Comparison of ENCODE assay signal across 26 cellular contexts in genomic region chr17:46809110-46809571, GRCh38. TPM values are rescaled to one million over a fixed set of nuclear protein-coding genes. Genes with fewer than 3 reads are reported as not detected.
DNase-seq lines count a peak whose midpoint lies in the region; ATAC-seq, FAIRE-seq and TF ChIP-seq lines count a peak whose summit lies in the region.
"Had no signal": no experiment of that assay in that cellular context is flagged by ENCODE, and none has a peak within 500 bp of the region (broad histone marks: within the 10 kb centered on the region; RNA-seq: fewer than 3 reads in every experiment).

No MANE protein-coding gene starts in this region.

- peaks cover 10% of the 10 kb centered on the region for H3K27me3 Mint-ChIP-seq in activated CD8-positive, alpha-beta T cell treated with anti-CD3 and anti-CD28 coated beads, Interleukin-2, amount 10 ng/mL, durations not matched to agents 7 days and 5 days (ENCODE audit: low read depth)
- H3K27me3 Mint-ChIP-seq in activated CD4-positive, alpha-beta T cell treated with anti-CD3 and anti-CD28 coated beads, Interleukin-2, amount 10 ng/mL, durations not matched to agents 7 days and 5 days: peaks cover 19% of the 10 kb centered on the region

- no peaks in the 10 kb centered on the region for H3K4me1 Mint-ChIP-seq in activated CD8-positive, alpha-beta T cell treated with anti-CD3 and anti-CD28 coated beads, Interleukin-2, amount 10 ng/mL, durations not matched to agents 7 days and 5 days (ENCODE audit: low read depth)
- H3K4me1 Mint-ChIP-seq in activated CD4-positive, alpha-beta T cell treated with anti-CD3 and anti-CD28 coated beads, Interleukin-2, amount 10 ng/mL, durations not matched to agents 7 days and 5 days: no peaks in the 10 kb centered on the region
- H3K4me1 Mint-ChIP-seq: activated naive CD4-positive, alpha-beta T cell treated with anti-CD3 and anti-CD28 coated beads, Interleukin-2, amount 10 ng/mL, durations not matched to agents 7 days and 5 days; immature natural killer cell; neural crest cell had no signal

- DNase-seq in DMS 273 treated with DMSO at 0.1 percent for 48 hours (lab: John Stamatoyannopoulos, UW) (peak; percentile 27), Karpas-422 (peak; percentile 61), K562 (ENCODE audit: extremely low read depth in 1 of 4, low spot score in 3 of 4) (peak; percentile 90 to 95 (median 90)), mucosa of descending colon (no peak), glomerular visceral epithelial cell (ENCODE audit: extremely low spot score) (no peak)
- no peak for DNase-seq in activated CD8-positive, alpha-beta T cell treated with anti-CD3 and anti-CD28 coated beads, Interleukin-2, amount 10 ng/mL, durations not matched to agents 7 days and 5 days
- no peak for DNase-seq in activated CD4-positive, alpha-beta T cell treated with anti-CD3 and anti-CD28 coated beads, Interleukin-2, amount 10 ng/mL, durations not matched to agents 7 days and 5 days
- DNase-seq: activated CD4-positive, alpha-beta T cell treated with anti-CD3 and anti-CD28 coated beads for 1 hour; activated naive CD4-positive, alpha-beta T cell treated with anti-CD3 and anti-CD28 coated beads, Interleukin-2, amount 10 ng/mL, durations not matched to agents 7 days and 5 days; activated T-cell treated with anti-CD3 and anti-CD28 coated beads, Interleukin-2, amount 50 U/mL, for 72 hours; heart left ventricle; immature natural killer cell; left ventricle myocardium inferior; NCI-H1048; NCI-H1930; NCI-H345 had no signal

- H3K9me3 ChIP-seq in Karpas-422 (ENCODE audit: low read length) (no peaks in the 10 kb centered on the region), K562 (replicated peaks; ENCODE audit: control insufficient read depth, insufficient read depth, low read depth, low read length) (no peaks in the 10 kb centered on the region), mucosa of descending colon (no peaks in the 10 kb centered on the region)
- H3K9me3 ChIP-seq: heart left ventricle, left ventricle myocardium inferior, suprapubic skin, vagina had no signal

- intact Hi-C loops in K562 (cut with micrococcal nuclease): no loop called here
- intact Hi-C loops in mucosa of descending colon (cut with DNase I, micrococcal nuclease): no loop called here

- TF ChIP-seq RAD21 in K562 (CRISPR knock-in tag; conservative IDR thresholded peaks at IDR 0.05 in 1 of 2, IDR thresholded peaks at IDR 0.05 in 1 of 2): no peak

- H3K9me3 Mint-ChIP-seq in activated CD8-positive, alpha-beta T cell treated with anti-CD3 and anti-CD28 coated beads, Interleukin-2, amount 10 ng/mL, durations not matched to agents 7 days and 5 days (ENCODE audit: insufficient read depth): no peaks in the 10 kb centered on the region
- H3K9me3 Mint-ChIP-seq in activated CD4-positive, alpha-beta T cell treated with anti-CD3 and anti-CD28 coated beads, Interleukin-2, amount 10 ng/mL, durations not matched to agents 7 days and 5 days: peaks cover 2% of the 10 kb centered on the region
- H3K9me3 Mint-ChIP-seq: activated naive CD4-positive, alpha-beta T cell treated with anti-CD3 and anti-CD28 coated beads, Interleukin-2, amount 10 ng/mL, durations not matched to agents 7 days and 5 days; immature natural killer cell had no signal

- POLR2A ChIA-PET in K562 (lab: Yijun Ruan, JAX): interaction anchor here (0.6 to 1.4 kb wide), 5 partner anchors 12 to 64 kb away, joined by 3 to 5 read pairs (median 3); no protein-coding TSS in a partner anchor
- POLR2A ChIA-PET in activated CD8-positive, alpha-beta T cell treated with anti-CD3 and anti-CD28 coated beads, Interleukin-2, amount 10 ng/mL, durations not matched to agents 7 days and 5 days (lab: Charles Lee): no interaction called here
- POLR2A ChIA-PET in activated CD4-positive, alpha-beta T cell treated with anti-CD3 and anti-CD28 coated beads, Interleukin-2, amount 10 ng/mL, durations not matched to agents 7 days and 5 days (lab: Charles Lee): no interaction called here

- H3K9ac ChIP-seq in Karpas-422 (ENCODE audit: low read length) (no peak overlapping the region), K562 (ENCODE audit: insufficient read depth in 1 of 2, low read depth in 2 of 2, low read length in 2 of 2) (peak overlapping the region; percentile 48 to 83)

- 14% methylated on average over 8 of the region's 8 CpGs for WGBS in K562 (ENCODE audit: insufficient coverage, low coverage, missing lambda C conversion rate)

- TF ChIP-seq CTCF in K562 (IDR thresholded peaks at IDR 0.05 in 2 of 3, conservative IDR thresholded peaks at IDR 0.05 in 1 of 3; ENCODE audit: insufficient read depth in 2 of 3, low read depth in 1 of 3, low read length in 3 of 3) (no peak), mucosa of descending colon (IDR thresholded peaks at IDR 0.05) (no peak)

- no peaks in the 10 kb centered on the region for H3K9me2 ChIP-seq in Karpas-422 (replicated peaks; ENCODE audit: insufficient read depth, low read length)

- no TSS peak for BruUV-seq in K562 (replicated peaks; lab: Mats Ljungman, UMichigan)

- in situ Hi-C loops in K562 (cut with MboI): loop anchor here (25.0 kb wide), 1 partner anchor 1222 kb away; no protein-coding TSS in a partner anchor

- TF ChIP-seq POLR2A in K562 (conservative IDR thresholded peaks at IDR 0.05): no peak

- no peak overlapping the region for H2AFZ ChIP-seq in Karpas-422 (ENCODE audit: low read length)
- peak overlapping the region; percentile 82 for H2AFZ ChIP-seq in K562 (ENCODE audit: low read depth, low read length)

- H3K4me1 ChIP-seq in Karpas-422 (ENCODE audit: low read length) (no peaks in the 10 kb centered on the region), K562 (replicated peaks in 1 of 2; ENCODE audit: control insufficient read depth in 2 of 2, insufficient read depth in 2 of 2, low read length in 2 of 2) (peaks cover 25 to 36% of the 10 kb centered on the region in 2 experiments), mucosa of descending colon (ENCODE audit: low read depth) (no peaks in the 10 kb centered on the region)
- H3K4me1 ChIP-seq: heart left ventricle, left ventricle myocardium inferior had no signal

- no peaks in the 10 kb centered on the region for H3K79me2 ChIP-seq in Karpas-422 (ENCODE audit: low read length)
- H3K79me2 ChIP-seq in K562 (ENCODE audit: control insufficient read depth, insufficient read depth, low read length): no peaks in the 10 kb centered on the region

- H3K4me3 Mint-ChIP-seq in activated CD8-positive, alpha-beta T cell treated with anti-CD3 and anti-CD28 coated beads, Interleukin-2, amount 10 ng/mL, durations not matched to agents 7 days and 5 days: no peak overlapping the region
- H3K4me3 Mint-ChIP-seq in activated CD4-positive, alpha-beta T cell treated with anti-CD3 and anti-CD28 coated beads, Interleukin-2, amount 10 ng/mL, durations not matched to agents 7 days and 5 days: no peak overlapping the region
- H3K4me3 Mint-ChIP-seq: activated naive CD4-positive, alpha-beta T cell treated with anti-CD3 and anti-CD28 coated beads, Interleukin-2, amount 10 ng/mL, durations not matched to agents 7 days and 5 days; activated T-cell treated with anti-CD3 and anti-CD28 coated beads, Interleukin-2, amount 50 U/mL, for 72 hours; immature natural killer cell; neural crest cell had no signal

- no peak overlapping the region for H3K4me3 ChIP-seq in Karpas-422 (ENCODE audit: low read length)
- H3K4me3 ChIP-seq in K562: no peak overlapping the region
- no peak overlapping the region for H3K4me3 ChIP-seq in mucosa of descending colon
- H3K4me3 ChIP-seq: heart left ventricle, left ventricle myocardium inferior, suprapubic skin, vagina had no signal

- FAIRE-seq in K562 (lab: Jason Lieb, UNC): peak; percentile 92
- FAIRE-seq: endothelial cell of umbilical vein, G401.6, GM18507 had no signal

- no peaks in the 10 kb centered on the region for H3K36me3 Mint-ChIP-seq in activated CD8-positive, alpha-beta T cell treated with anti-CD3 and anti-CD28 coated beads, Interleukin-2, amount 10 ng/mL, durations not matched to agents 7 days and 5 days (ENCODE audit: low read depth)
- H3K36me3 Mint-ChIP-seq in activated CD4-positive, alpha-beta T cell treated with anti-CD3 and anti-CD28 coated beads, Interleukin-2, amount 10 ng/mL, durations not matched to agents 7 days and 5 days (ENCODE audit: low read depth): no peaks in the 10 kb centered on the region
- H3K36me3 Mint-ChIP-seq: activated naive CD4-positive, alpha-beta T cell treated with anti-CD3 and anti-CD28 coated beads, Interleukin-2, amount 10 ng/mL, durations not matched to agents 7 days and 5 days; immature natural killer cell had no signal

- H3K9me1 ChIP-seq in K562 (ENCODE audit: control insufficient read depth, insufficient read depth, low read length): no peaks in the 10 kb centered on the region

- no peaks in the 10 kb centered on the region for H3K27me3 ChIP-seq in Karpas-422 (ENCODE audit: low read length)
- no peaks in the 10 kb centered on the region for H3K27me3 ChIP-seq in K562 (ENCODE audit: control insufficient read depth in 2 of 2, insufficient read depth in 2 of 2, low read length in 2 of 2)
- H3K27me3 ChIP-seq: suprapubic skin, vagina had no signal

- H3K4me2 ChIP-seq in Karpas-422 (ENCODE audit: low read depth, low read length, poor library complexity, severe bottlenecking): no peak overlapping the region
- peak overlapping the region; percentile 47; the same call in 1 of the 2 replicates for H3K4me2 ChIP-seq in K562 (ENCODE audit: insufficient read depth, low read length)

- TF ChIP-seq EP300 in K562 (IDR thresholded peaks at IDR 0.05; ENCODE audit: low read length): no peak

- H3K36me3 ChIP-seq in Karpas-422 (ENCODE audit: insufficient read depth, low read length) (no peaks in the 10 kb centered on the region), K562 (ENCODE audit: control insufficient read depth, insufficient read depth, low read length) (no peaks in the 10 kb centered on the region), mucosa of descending colon (ENCODE audit: low read depth) (no peaks in the 10 kb centered on the region)
- H3K36me3 ChIP-seq: heart left ventricle, left ventricle myocardium inferior, suprapubic skin, vagina had no signal

- H4K20me1 ChIP-seq in Karpas-422 (ENCODE audit: insufficient read depth, low read depth, low read length) (no peaks in the 10 kb centered on the region; the same call in 1 of the 2 replicates), K562 (replicated peaks; ENCODE audit: control insufficient read depth, insufficient read depth, low read length) (no peaks in the 10 kb centered on the region)

- CTCF ChIA-PET in K562 (lab: Yijun Ruan, JAX; ENCODE audit: low intra/inter-chr PET ratio): interaction anchor here (0.6 kb wide), 1 partner anchor 703 kb away, joined by 3 read pairs; no protein-coding TSS in a partner anchor
- CTCF ChIA-PET in activated CD8-positive, alpha-beta T cell treated with anti-CD3 and anti-CD28 coated beads, Interleukin-2, amount 10 ng/mL, durations not matched to agents 7 days and 5 days (lab: Charles Lee): no interaction called here
- CTCF ChIA-PET in activated CD4-positive, alpha-beta T cell treated with anti-CD3 and anti-CD28 coated beads, Interleukin-2, amount 10 ng/mL, durations not matched to agents 7 days and 5 days (lab: Charles Lee): no interaction called here

- H3K27ac Mint-ChIP-seq in activated CD8-positive, alpha-beta T cell treated with anti-CD3 and anti-CD28 coated beads, Interleukin-2, amount 10 ng/mL, durations not matched to agents 7 days and 5 days: no peak overlapping the region
- no peak overlapping the region for H3K27ac Mint-ChIP-seq in activated CD4-positive, alpha-beta T cell treated with anti-CD3 and anti-CD28 coated beads, Interleukin-2, amount 10 ng/mL, durations not matched to agents 7 days and 5 days
- H3K27ac Mint-ChIP-seq: activated naive CD4-positive, alpha-beta T cell treated with anti-CD3 and anti-CD28 coated beads, Interleukin-2, amount 10 ng/mL, durations not matched to agents 7 days and 5 days; activated T-cell treated with anti-CD3 and anti-CD28 coated beads, Interleukin-2, amount 50 U/mL, for 72 hours; immature natural killer cell; progenitor cell of endocrine pancreas had no signal

- ATAC-seq in K562: peak; percentile 94
- ATAC-seq in mucosa of descending colon: peak; percentile 20
- no peak for ATAC-seq in activated CD8-positive, alpha-beta T cell treated with anti-CD3 and anti-CD28 coated beads, Interleukin-2, amount 10 ng/mL, durations not matched to agents 7 days and 5 days
- no peak for ATAC-seq in GM19023 (IDR thresholded peaks at IDR 0.05; ENCODE audit: unreplicated experiment)
- ATAC-seq: activated T-cell treated with anti-CD3 and anti-CD28 coated beads, Interleukin-2, amount 50 U/mL, for 72 hours; heart left ventricle had no signal

- H3K27ac ChIP-seq in Karpas-422 (ENCODE audit: low read length): no peak overlapping the region
- H3K27ac ChIP-seq in K562 (ENCODE audit: extremely low read depth, low read depth, low read length): peak overlapping the region; percentile 39; the same call in 1 of the 3 replicates
- H3K27ac ChIP-seq: heart left ventricle, left ventricle myocardium inferior, suprapubic skin, vagina had no signal

RNA-seq across cellular contexts. Expression of gene WNT3, which starts 9.4 kb away (rescaled TPM):
- total RNA-seq in Karpas-422 (2014; rRNA removed; shearing (Covaris generic); ENCODE audit: low replicate concordance): 1.2 and 2.0 TPM in 2 replicates
- total RNA-seq in K562 (2011; cell fraction: chromatin; rRNA removed; ENCODE audit: low replicate concordance): 8.1 and 10.9 TPM in 2 replicates
- total RNA-seq in K562 (2011; cell fraction: nucleolus; rRNA removed): 6.1 and 6.8 TPM in 2 replicates
- total RNA-seq in K562 (2011; cell fraction: nucleoplasm; rRNA removed): 7.8 and 8.3 TPM in 2 replicates
- total RNA-seq in K562 (2014; rRNA removed): 1.5 and 2.9 TPM in 2 replicates
- total RNA-seq in K562 (2014; rRNA removed; fragmentation: Illumina TruSeq; extraction: Trizol): 2.2 and 2.4 TPM in 2 replicates
- total RNA-seq in K562 (2015; rRNA removed; fragmentation: Illumina TruSeq; extraction: Trizol): 2.6 and 2.8 TPM in 2 replicates
- 2.7 and 3.5 TPM in 2 replicates for total RNA-seq in K562 (2021)
- polyA plus RNA-seq in K562 (2011; rRNA removed): 5.9 and 6.1 TPM in 2 replicates
- polyA plus RNA-seq in K562 (2011; cell fraction: cytosol; rRNA removed): 3.4 and 3.9 TPM in 2 replicates
- polyA plus RNA-seq in K562 (2011; cell fraction: nucleus; rRNA removed): 18.0 and 19.7 TPM in 2 replicates
- 2.5 and 2.8 TPM in 2 replicates for polyA plus RNA-seq in K562 (2012)
- polyA plus RNA-seq in K562 (2014; fragmentation: Illumina TruSeq; extraction: Trizol): 3.2 and 3.6 TPM in 2 replicates
- 1 to 10 TPM; 2.1 to 3.5 TPM for polyA plus RNA-seq in K562 (2014; fragmentation: Nextera tagmentation; extraction: Ambion mirVana)
- polyA plus RNA-seq in K562 (2014; rRNA removed): 2.5 and 3.3 TPM in 2 replicates
- polyA minus RNA-seq in K562 (2011; rRNA and poly(A)+ RNA removed): 2.9 and 3.6 TPM in 2 replicates
- 2.0 and 2.4 TPM in 2 replicates for polyA minus RNA-seq in K562 (2011; cell fraction: cytosol; rRNA and poly(A)+ RNA removed)
- 2.6 and 2.7 TPM in 2 replicates for polyA minus RNA-seq in K562 (2011; cell fraction: nucleus; rRNA and poly(A)+ RNA removed)
- total RNA-seq in mucosa of descending colon: 1 to 10 TPM in 1 of 3 donors, under 1 TPM in 2; 0.29 to 1.1 (median 0.41) TPM
- not detected for total RNA-seq in activated CD8-positive, alpha-beta T cell treated with anti-CD3 and anti-CD28 coated beads, Interleukin-2, amount 10 ng/mL, durations not matched to agents 7 days and 5 days
- total RNA-seq in activated CD4-positive, alpha-beta T cell treated with anti-CD3 and anti-CD28 coated beads, Interleukin-2, amount 10 ng/mL, durations not matched to agents 7 days and 5 days: not detected

RNA-seq across cellular contexts. Expression of gene WNT9B, which starts 42.2 kb away (rescaled TPM):
- total RNA-seq in Karpas-422 (2014; rRNA removed; shearing (Covaris generic); ENCODE audit: low replicate concordance): not detected in 2 replicates
- not detected in 2 replicates for total RNA-seq in K562 (2011; cell fraction: chromatin; rRNA removed; ENCODE audit: low replicate concordance)
- total RNA-seq in K562 (2011; cell fraction: nucleolus; rRNA removed): not detected in 2 replicates
- not detected in 2 replicates for total RNA-seq in K562 (2011; cell fraction: nucleoplasm; rRNA removed)
- not detected in 2 replicates for total RNA-seq in K562 (2014; rRNA removed)
- not detected in 2 replicates for total RNA-seq in K562 (2014; rRNA removed; fragmentation: Illumina TruSeq; extraction: Trizol)
- not detected in 2 replicates for total RNA-seq in K562 (2015; rRNA removed; fragmentation: Illumina TruSeq; extraction: Trizol)
- total RNA-seq in K562 (2021): not detected in 2 replicates
- polyA plus RNA-seq in K562 (2011; rRNA removed): not detected in 2 replicates
- polyA plus RNA-seq in K562 (2011; cell fraction: cytosol; rRNA removed): not detected in 2 replicates
- polyA plus RNA-seq in K562 (2011; cell fraction: nucleus; rRNA removed): not detected in 2 replicates
- polyA plus RNA-seq in K562 (2012): not detected in 2 replicates
- polyA plus RNA-seq in K562 (2014; fragmentation: Illumina TruSeq; extraction: Trizol): not detected in 2 replicates
- not detected for polyA plus RNA-seq in K562 (2014; fragmentation: Nextera tagmentation; extraction: Ambion mirVana)
- polyA plus RNA-seq in K562 (2014; rRNA removed): not detected in 2 replicates
- polyA minus RNA-seq in K562 (2011; rRNA and poly(A)+ RNA removed): not detected in 2 replicates
- not detected in 2 replicates for polyA minus RNA-seq in K562 (2011; cell fraction: cytosol; rRNA and poly(A)+ RNA removed)
- polyA minus RNA-seq in K562 (2011; cell fraction: nucleus; rRNA and poly(A)+ RNA removed): not detected in 2 replicates
- total RNA-seq in mucosa of descending colon: under 1 TPM in 1 of 3 donors, not detected in 2; 0.22 TPM
- not detected for total RNA-seq in activated CD8-positive, alpha-beta T cell treated with anti-CD3 and anti-CD28 coated beads, Interleukin-2, amount 10 ng/mL, durations not matched to agents 7 days and 5 days
- not detected for total RNA-seq in activated CD4-positive, alpha-beta T cell treated with anti-CD3 and anti-CD28 coated beads, Interleukin-2, amount 10 ng/mL, durations not matched to agents 7 days and 5 days
- total RNA-seq: activated T-cell treated with anti-CD3 and anti-CD28 coated beads, Interleukin-2, amount 50 U/mL, for 72 hours; dermis microvascular lymphatic vessel endothelial cell; endothelial cell of umbilical vein; mononuclear cell; neural crest cell; vagina had no signal
- polyA plus RNA-seq: endothelial cell of umbilical vein, immature natural killer cell had no signal

Comparison
In these comparisons a context has a peak if more than half of its experiments do, and no peak if none do; other contexts are left out.
1. DNase-seq: peak in DMS 273 treated with DMSO at 0.1 percent for 48 hours (single experiment), Karpas-422 (single experiment) and K562 (4 of 4); none in mucosa of descending colon (0 of 3), activated CD8-positive, alpha-beta T cell treated with anti-CD3 and anti-CD28 coated beads, Interleukin-2, amount 10 ng/mL, durations not matched to agents 7 days and 5 days (single experiment), glomerular visceral epithelial cell (single experiment) and activated CD4-positive, alpha-beta T cell treated with anti-CD3 and anti-CD28 coated beads, Interleukin-2, amount 10 ng/mL, durations not matched to agents 7 days and 5 days (single experiment).
2. ATAC-seq: peak in K562 (single experiment) and mucosa of descending colon (single experiment); none in activated CD8-positive, alpha-beta T cell treated with anti-CD3 and anti-CD28 coated beads, Interleukin-2, amount 10 ng/mL, durations not matched to agents 7 days and 5 days (single experiment) and GM19023 (single experiment).